ENCODE assay signal across 12 cellular contexts in the genomic region with DNA sequence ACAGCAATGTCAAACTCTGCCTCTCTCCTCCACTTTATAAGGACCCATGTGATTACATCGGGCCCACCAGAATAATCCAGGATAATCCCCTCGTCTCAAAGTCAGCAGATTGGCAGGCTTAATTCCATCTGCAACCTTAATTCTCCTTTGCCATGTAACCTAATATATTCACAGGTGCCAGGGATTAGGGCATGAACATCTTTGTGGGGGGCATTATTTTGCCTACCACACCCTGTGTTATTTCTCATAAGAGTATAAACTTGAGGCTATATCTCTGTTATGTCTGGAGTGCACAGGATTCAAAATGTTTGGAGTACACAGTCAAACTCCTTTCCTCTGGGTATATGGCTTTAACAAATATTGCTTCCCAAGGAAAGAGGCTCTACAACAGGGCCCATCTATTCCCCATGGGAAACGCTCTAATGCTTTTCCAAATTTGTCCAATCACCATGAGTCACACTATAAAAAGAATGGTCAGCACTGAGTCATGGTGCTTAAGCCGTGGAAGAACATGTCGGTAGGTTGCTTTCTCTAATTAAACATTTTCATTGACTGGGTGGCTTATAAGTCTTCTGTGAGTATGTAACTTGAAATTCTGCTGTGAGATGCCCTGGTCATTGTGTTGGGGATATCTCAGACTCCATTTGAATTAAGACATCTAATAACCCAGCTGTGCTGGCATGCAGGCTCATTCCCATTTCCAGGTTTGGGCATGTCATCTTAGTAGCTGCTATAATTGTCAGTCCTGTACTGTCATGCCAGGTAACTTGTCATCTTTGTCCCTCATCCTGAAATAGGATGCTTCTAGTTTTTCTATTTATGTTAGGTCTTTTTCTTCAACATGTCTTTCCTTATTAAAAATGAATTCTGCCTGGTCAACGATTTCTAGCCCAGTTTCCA. TPM values are rescaled to one million over a fixed set of nuclear protein-coding genes. Genes with fewer than 3 reads are reported as not detected.
DNase-seq lines count a peak whose midpoint lies in the region; ATAC-seq, FAIRE-seq and TF ChIP-seq lines count a peak whose summit lies in the region.
"Had no signal": no experiment of that assay in that cellular context is flagged by ENCODE, and none has a peak within 500 bp of the region (broad histone marks: within the 10 kb centered on the region; RNA-seq: fewer than 3 reads in every experiment).

No MANE protein-coding gene starts in this region.

- no peaks in the 10 kb centered on the region for H3K9me2 ChIP-seq in MM.1S (replicated peaks; ENCODE audit: insufficient read depth, low read length)

- intact Hi-C loops in endothelial cell of umbilical vein (cut with micrococcal nuclease) (loop anchor here (2.0 to 10.0 kb wide), 2 partner anchors 185 to 439 kb away; no protein-coding TSS in a partner anchor), stomach (cut with DNase I; ENCODE audit: low total_unique reads) (loop anchor here (5.0 kb wide), 1 partner anchor 86 kb away; no protein-coding TSS in a partner anchor)

- no peaks in the 10 kb centered on the region for H3F3A ChIP-seq in MM.1S (ENCODE audit: insufficient read depth, low read length)

- peak overlapping the region; percentile 86 for H2AFZ ChIP-seq in endothelial cell of umbilical vein (ENCODE audit: low read depth, low read length)
- no peak overlapping the region for H2AFZ ChIP-seq in MM.1S (ENCODE audit: low read length)

- WGBS in stomach, 5 donors, result 57 to 71% (median 66%) methylated on average over 6 of the region's 6 CpGs

- H3K9me3 ChIP-seq in endothelial cell of umbilical vein (replicated peaks; ENCODE audit: control insufficient read depth, insufficient read depth, low read length), result no peaks in the 10 kb centered on the region
- H3K9me3 ChIP-seq in MM.1S (replicated peaks; ENCODE audit: insufficient read depth, low read length), result no peaks in the 10 kb centered on the region
- H3K9me3 ChIP-seq in stomach, result no peaks in the 10 kb centered on the region

- dilution Hi-C loops in endothelial cell of umbilical vein (cut with MboI; ENCODE audit: extremely low pct_ligation_motif_present, low sequenced_read_pairs), result no loop called here

- H3K36me3 ChIP-seq in endothelial cell of umbilical vein (ENCODE audit: control insufficient read depth in 2 of 2, extremely low read depth in 1 of 2, insufficient read depth in 2 of 2, low read length in 2 of 2) (no peaks in the 10 kb centered on the region), MM.1S (replicated peaks; ENCODE audit: insufficient read depth, low read length) (no peaks in the 10 kb centered on the region), stomach (no peaks in the 10 kb centered on the region)

- CTCF ChIA-PET in endothelial cell of umbilical vein (lab: Charles Lee), result interaction anchor here (0.6 to 6.9 kb wide), 11 partner anchors 14 to 103 kb away, joined by 3 to 224 read pairs (median 13); a partner anchor contains a TSS

- no peaks in the 10 kb centered on the region for H3K27me3 ChIP-seq in endothelial cell of umbilical vein (ENCODE audit: control insufficient read depth in 2 of 2, insufficient read depth in 2 of 2, low read length in 2 of 2)
- H3K27me3 ChIP-seq in MM.1S (replicated peaks; ENCODE audit: insufficient read depth, low read length), result no peaks in the 10 kb centered on the region
- H3K27me3 ChIP-seq in stomach, result no peaks in the 10 kb centered on the region

- TF ChIP-seq POLR2A in endothelial cell of umbilical vein (IDR thresholded peaks at IDR 0.05; ENCODE audit: low read depth, low read length) (no peak), stomach (IDR thresholded peaks at IDR 0.05) (no peak)

- H3K79me2 ChIP-seq in endothelial cell of umbilical vein (ENCODE audit: control insufficient read depth, insufficient read depth, low read length), result no peaks in the 10 kb centered on the region
- H3K79me2 ChIP-seq in MM.1S (ENCODE audit: low read length), result no peaks in the 10 kb centered on the region

- TF ChIP-seq CTCF in endothelial cell of umbilical vein (IDR thresholded peaks at IDR 0.05; ENCODE audit: extremely low read depth in 1 of 2, insufficient read depth in 1 of 2, low read depth in 1 of 2, low read length in 2 of 2) (no peak), MM.1S (IDR thresholded peaks at IDR 0.05; ENCODE audit: low read length) (no peak), stomach (IDR thresholded peaks at IDR 0.05) (no peak)

- POLR2A ChIA-PET in endothelial cell of umbilical vein (lab: Charles Lee), result no interaction called here

- peak; percentile 80 for FAIRE-seq in endothelial cell of umbilical vein (lab: Jason Lieb, UNC)

- H4K20me1 ChIP-seq in endothelial cell of umbilical vein (replicated peaks; ENCODE audit: control insufficient read depth, extremely low read depth, insufficient read depth, low read length) (no peaks in the 10 kb centered on the region), MM.1S (ENCODE audit: insufficient read depth, low read length) (no peaks in the 10 kb centered on the region)

- TF ChIP-seq EP300 in stomach (IDR thresholded peaks at IDR 0.05), result no peak

- DNase-seq in EH (ENCODE audit: low read depth), result peak; percentile 95
- peak; percentile 96 for DNase-seq in NCI-H82 treated with DMSO at 0.1 percent for 48 hours (lab: John Stamatoyannopoulos, UW; ENCODE audit: unreplicated experiment)
- peak; percentile 66 for DNase-seq in endothelial cell of umbilical vein (ENCODE audit: low read depth, low spot score)
- DNase-seq in pulmonary artery endothelial cell (ENCODE audit: low read depth, low spot score), result peak; percentile 19
- no peak for DNase-seq in activated CD4-positive, CD25-positive, alpha-beta regulatory T cell (lab: John Stamatoyannopoulos, UW)
- DNase-seq in MM.1S, result no peak
- no peak for DNase-seq in stomach
- DNase-seq: activated B cell treated with CpG ODN at 0.5 μM for 24 hours; NCI-H69; stimulated activated CD4-positive, alpha-beta T cell treated with anti-CD3 and anti-CD28 coated beads, Interleukin-15, amount 100 ng/mL, for 24 hours had no signal

- ATAC-seq in HG03460 (IDR thresholded peaks at IDR 0.05; ENCODE audit: unreplicated experiment), result no peak

- H3K4me1 ChIP-seq in endothelial cell of umbilical vein (ENCODE audit: control insufficient read depth, extremely low read depth, insufficient read depth, low read length) (peaks cover 13% of the 10 kb centered on the region), MM.1S (ENCODE audit: low read length) (0 out of 2 replicates have a peak, but pooled peaks cover 5% of the 10 kb centered on the region), stomach (peaks cover 0 to 24% (median 13%) of the 10 kb centered on the region in 4 donors)

- H3K4me2 ChIP-seq in endothelial cell of umbilical vein (ENCODE audit: insufficient read depth, low read length), result peak overlapping the region; percentile 59
- H3K4me2 ChIP-seq in MM.1S (ENCODE audit: low read depth, low read length), result no peak overlapping the region

- TSS peak; percentile 75 for BruUV-seq in endothelial cell of umbilical vein (replicated peaks; lab: Mats Ljungman, UMichigan)

- peak overlapping the region; percentile 44 for H3K27ac ChIP-seq in endothelial cell of umbilical vein (ENCODE audit: insufficient read depth, low read depth, low read length)
- H3K27ac ChIP-seq in MM.1S (ENCODE audit: low read length), result no peak overlapping the region
- H3K27ac ChIP-seq in stomach, result no peak overlapping the region

- H3K9ac ChIP-seq in endothelial cell of umbilical vein (replicated peaks; ENCODE audit: extremely low read depth, insufficient read depth, low read length), result no peak overlapping the region
- no peak overlapping the region for H3K9ac ChIP-seq in MM.1S (ENCODE audit: low read length)

- no peaks in the 10 kb centered on the region for H3K9me1 ChIP-seq in endothelial cell of umbilical vein (replicated peaks; ENCODE audit: control insufficient read depth, extremely low read depth, insufficient read depth, low read length)

- H3K4me3 ChIP-seq in endothelial cell of umbilical vein (replicated peaks in 1 of 3; ENCODE audit: insufficient read depth in 1 of 3, low read depth in 1 of 3, low read length in 3 of 3), result no peak overlapping the region
- H3K4me3 ChIP-seq in MM.1S (ENCODE audit: low read length), result no peak overlapping the region
- H3K4me3 ChIP-seq in stomach, result no peak overlapping the region

RNA-seq across cellular contexts. Expression of a gene that starts 11.5 kb away (rescaled TPM):
- not detected in 2 replicates for total RNA-seq in endothelial cell of umbilical vein
- 0.06 TPM in 1 of 2 replicates, not detected in the other for polyA plus RNA-seq in endothelial cell of umbilical vein
- 0.28 TPM in 1 of 2 replicates, not detected in the other for polyA plus RNA-seq in endothelial cell of umbilical vein (2011; cell fraction: cytosol; rRNA removed)
- polyA plus RNA-seq in endothelial cell of umbilical vein (2011; cell fraction: nucleus; rRNA removed), result 0.08 TPM in 1 of 2 replicates, not detected in the other
- 0.16 and 0.37 TPM in 2 replicates for polyA plus RNA-seq in endothelial cell of umbilical vein (2012)
- not detected in 2 replicates for polyA minus RNA-seq in endothelial cell of umbilical vein
- polyA minus RNA-seq in endothelial cell of umbilical vein (2011; cell fraction: cytosol; rRNA and poly(A)+ RNA removed), result 2.2 TPM
- 0.87 TPM in 1 of 2 replicates, not detected in the other for polyA minus RNA-seq in endothelial cell of umbilical vein (2011; cell fraction: nucleus; rRNA and poly(A)+ RNA removed)
- 0.14 and 0.40 TPM in 2 replicates for total RNA-seq in pulmonary artery endothelial cell
- 100 to 1,000 TPM in 4 of 5 donors, 10 to 100 TPM in 1; 68.1 to 439 (median 298) TPM for total RNA-seq in stomach
- polyA plus RNA-seq in stomach, result 1,000 to 10,000 TPM in 1 of 3 donors, 100 to 1,000 TPM in 1, 10 to 100 TPM in 1; 95.0 to 1,745 (median 243) TPM
- total RNA-seq: activated B cell treated with CpG ODN at 0.5 μM for 24 hours had no signal
- polyA plus RNA-seq: IgD-negative memory B cell had no signal

RNA-seq across cellular contexts. Expression of a gene that starts 33.1 kb away (rescaled TPM):
- total RNA-seq in endothelial cell of umbilical vein (not detected in 2 replicates), pulmonary artery endothelial cell (not detected in 2 replicates), stomach (under 1 TPM in 1 of 5 donors, not detected in 4; 0.72 TPM)
- polyA plus RNA-seq in endothelial cell of umbilical vein (not detected in 2 replicates), stomach (1 to 10 TPM in 1 of 3 donors, under 1 TPM in 1, not detected in 1; 0.08 to 1.8 TPM)
- not detected in 2 replicates for polyA plus RNA-seq in endothelial cell of umbilical vein (2011; cell fraction: cytosol; rRNA removed)
- not detected in 2 replicates for polyA plus RNA-seq in endothelial cell of umbilical vein (2011; cell fraction: nucleus; rRNA removed)
- polyA plus RNA-seq in endothelial cell of umbilical vein (2012), result not detected in 2 replicates
- polyA minus RNA-seq in endothelial cell of umbilical vein, result not detected in 2 replicates
- polyA minus RNA-seq in endothelial cell of umbilical vein (2011; cell fraction: cytosol; rRNA and poly(A)+ RNA removed), result not detected
- polyA minus RNA-seq in endothelial cell of umbilical vein (2011; cell fraction: nucleus; rRNA and poly(A)+ RNA removed), result not detected in 2 replicates
- total RNA-seq: activated B cell treated with CpG ODN at 0.5 μM for 24 hours had no signal
- polyA plus RNA-seq: IgD-negative memory B cell had no signal

RNA-seq across cellular contexts. Expression of a gene that starts 56.9 kb away (rescaled TPM):
- total RNA-seq in endothelial cell of umbilical vein (159 and 160 TPM in 2 replicates), pulmonary artery endothelial cell (145 and 154 TPM in 2 replicates), stomach (100 to 1,000 TPM in 1 of 5 donors, 10 to 100 TPM in 2, 1 to 10 TPM in 2; 2.9 to 186 (median 24.6) TPM)
- polyA plus RNA-seq in endothelial cell of umbilical vein (171 and 193 TPM in 2 replicates), stomach (100 to 1,000 TPM in 2 of 3 donors, 10 to 100 TPM in 1; 25.8 to 139 (median 104) TPM)
- polyA plus RNA-seq in endothelial cell of umbilical vein (2011; cell fraction: cytosol; rRNA removed), result 226 and 232 TPM in 2 replicates
- 192 and 208 TPM in 2 replicates for polyA plus RNA-seq in endothelial cell of umbilical vein (2011; cell fraction: nucleus; rRNA removed)
- 121 and 184 TPM in 2 replicates for polyA plus RNA-seq in endothelial cell of umbilical vein (2012)
- polyA minus RNA-seq in endothelial cell of umbilical vein, result 99.0 and 101 TPM in 2 replicates
- 99.2 TPM for polyA minus RNA-seq in endothelial cell of umbilical vein (2011; cell fraction: cytosol; rRNA and poly(A)+ RNA removed)
- 29.8 and 46.5 TPM in 2 replicates for polyA minus RNA-seq in endothelial cell of umbilical vein (2011; cell fraction: nucleus; rRNA and poly(A)+ RNA removed)

Comparison
In these comparisons a context has a peak if more than half of its experiments do, and no peak if none do; other contexts are left out.
1. DNase-seq: peak in EH (single experiment), NCI-H82 treated with DMSO at 0.1 percent for 48 hours (single experiment), endothelial cell of umbilical vein (single experiment) and pulmonary artery endothelial cell (single experiment); none in activated CD4-positive, CD25-positive, alpha-beta regulatory T cell (0 of 4), MM.1S (single experiment) and stomach (single experiment).
2. RNA of a gene that starts 11.5 kb away (total RNA-seq): 68.1 to 439 TPM in stomach; 0.14 to 0.40 TPM in pulmonary artery endothelial cell and not detected in endothelial cell of umbilical vein; every median in the first group is over 10 times any median in the second.